ENCODE assay signal across 30 cellular contexts in genomic region chr1:1982379-1983232, GRCh38. TPM values are rescaled to one million over a fixed set of nuclear protein-coding genes. Genes with fewer than 3 reads are reported as not detected.
"Had no signal": no experiment of that assay in that cellular context is flagged by ENCODE, and none has a peak within 500 bp of the region (broad histone marks: within the 10 kb centered on the region; RNA-seq: fewer than 3 reads in every experiment).

No MANE protein-coding gene starts in this region.

- ATAC-seq: activated CD4-positive, CD25-positive, alpha-beta regulatory T cell treated with anti-CD3 and anti-CD28 coated beads, Interleukin-2, amount 50 U/mL, for 24 hours; body of pancreas; gastrocnemius medialis; left colon; naive thymus-derived CD4-positive, alpha-beta T cell; right lobe of liver; stimulated activated naive CD8-positive, alpha-beta T cell treated with anti-CD3 and anti-CD28 coated beads, Interleukin-15, Interleukin-2, amounts not matched to agents 100 U/mL and 50 U/mL, for 24 hours had no signal

- H3K36me3 ChIP-seq: gastrocnemius medialis, right lobe of liver, uterus, WERI-Rb-1 had no signal

- H3K4me3 ChIP-seq: body of pancreas, gastrocnemius medialis, right lobe of liver, uterus had no signal

- H3K4me1 ChIP-seq: body of pancreas, gastrocnemius medialis, right lobe of liver, uterus had no signal

- DNase-seq: activated CD4-positive, alpha-beta T cell treated with anti-CD3 and anti-CD28 coated beads for 48 hours; activated CD4-positive, alpha-beta T cell treated with anti-CD3 and anti-CD28 coated beads, Interleukin-2, amount 50 U/mL, for 48 hours; activated CD8-positive, alpha-beta memory T cell treated with anti-CD3 and anti-CD28 coated beads for 24 hours; activated effector memory CD4-positive, alpha-beta T cell treated with Interleukin-2 at 50 U/mL for 16 hours; activated naive CD4-positive, alpha-beta T cell treated with Interleukin-2 at 50 U/mL for 16 hours; aorta; body of pancreas; dermis blood vessel endothelial cell; effector CD8-positive, alpha-beta T cell; erythroblast; gastrocnemius medialis; immature natural killer cell; kidney; left colon; mammary epithelial cell; midbrain; naive thymus-derived CD4-positive, alpha-beta T cell; right lobe of liver; stimulated activated CD4-positive, alpha-beta T cell treated with anti-CD3 and anti-CD28 coated beads, Interleukin-4, amount 100 ng/mL, for 1 hour; stimulated activated naive CD8-positive, alpha-beta T cell treated with anti-CD3 and anti-CD28 coated beads, Interleukin-15, Interleukin-2, amounts not matched to agents 100 U/mL and 50 U/mL, for 24 hours; T1000; uterus; WERI-Rb-1 had no signal

- H3K27ac Mint-ChIP-seq: activated naive CD8-positive, alpha-beta T cell; immature natural killer cell; naive thymus-derived CD4-positive, alpha-beta T cell; type B pancreatic cell had no signal

- H3K4me3 Mint-ChIP-seq: activated naive CD8-positive, alpha-beta T cell; immature natural killer cell; naive thymus-derived CD4-positive, alpha-beta T cell; type B pancreatic cell had no signal

- H3K4me1 Mint-ChIP-seq: immature natural killer cell had no signal

- H3K27ac ChIP-seq: body of pancreas, gastrocnemius medialis, right lobe of liver, uterus, WERI-Rb-1 had no signal

- H3K27me3 ChIP-seq: body of pancreas, right lobe of liver, uterus had no signal

- H3K27me3 Mint-ChIP-seq: activated naive CD8-positive, alpha-beta T cell; naive thymus-derived CD4-positive, alpha-beta T cell had no signal

- H3K9me3 Mint-ChIP-seq: type B pancreatic cell had no signal

- FAIRE-seq: colon, kidney had no signal

- H3K9me3 ChIP-seq: body of pancreas, gastrocnemius medialis, right lobe of liver, uterus had no signal

- H3K36me3 Mint-ChIP-seq: activated naive CD8-positive, alpha-beta T cell; immature natural killer cell; type B pancreatic cell had no signal

RNA-seq across cellular contexts. Expression of gene CFAP74, which starts 21.0 kb away (rescaled TPM):
- total RNA-seq: dermis blood vessel endothelial cell; gastrocnemius medialis; kidney; left colon; naive thymus-derived CD4-positive, alpha-beta T cell; osteocyte; posterior vena cava had no signal
- polyA plus RNA-seq: aorta; immature natural killer cell; mammary epithelial cell; naive thymus-derived CD4-positive, alpha-beta T cell had no signal

RNA-seq across cellular contexts. Expression of gene GABRD, which starts 36.5 kb away (rescaled TPM):
- total RNA-seq: body of pancreas, left colon, liver, mammary epithelial cell, osteocyte had no signal
- polyA plus RNA-seq: aorta, immature natural killer cell, mammary epithelial cell had no signal
